9 cellular contexts compared by ENCODE assay signal in genomic region chr1:200150721-200151120, GRCh38.
DNase-seq lines count a peak whose midpoint lies in the region; ATAC-seq and TF ChIP-seq lines count a peak whose summit lies in the region.
"Had no signal": no experiment of that assay in that cellular context is flagged by ENCODE, and none has a peak within 500 bp of the region (broad histone marks: within the 10 kb centered on the region; RNA-seq: fewer than 3 reads in every experiment).

No MANE protein-coding gene starts in this region.

- no peaks in the 10 kb centered on the region for H3K9me3 ChIP-seq in RWPE2 (ENCODE audit: severe bottlenecking)

- TF ChIP-seq CTCF in RWPE2 (IDR thresholded peaks at IDR 0.05; ENCODE audit: poor library complexity, severe bottlenecking), result no peak
- TF ChIP-seq CTCF in kidney epithelial cell (IDR thresholded peaks at IDR 0.05; ENCODE audit: insufficient read depth, low read length, poor library complexity, severe bottlenecking), result no peak

- H3K27me3 ChIP-seq in RWPE2 (ENCODE audit: insufficient read depth, poor library complexity, severe bottlenecking) (no peaks in the 10 kb centered on the region), kidney epithelial cell (ENCODE audit: control insufficient read depth, insufficient read depth, low read length) (no peaks in the 10 kb centered on the region)

- H3K4me1 Mint-ChIP-seq in activated CD8-positive, alpha-beta memory T cell treated with anti-CD3 and anti-CD28 coated beads, Interleukin-2, amount 10 ng/mL, durations not matched to agents 7 days and 5 days, result peaks cover 52% of the 10 kb centered on the region

- no peaks in the 10 kb centered on the region for H3K9me3 Mint-ChIP-seq in activated CD8-positive, alpha-beta memory T cell treated with anti-CD3 and anti-CD28 coated beads, Interleukin-2, amount 10 ng/mL, durations not matched to agents 7 days and 5 days (ENCODE audit: low read depth)
- H3K9me3 Mint-ChIP-seq: activated naive CD4-positive, alpha-beta T cell treated with anti-CD3 and anti-CD28 coated beads, Interleukin-2, amount 50 U/mL, for 72 hours had no signal

- H3K27me3 Mint-ChIP-seq in activated CD8-positive, alpha-beta memory T cell treated with anti-CD3 and anti-CD28 coated beads, Interleukin-2, amount 10 ng/mL, durations not matched to agents 7 days and 5 days, result no peaks in the 10 kb centered on the region

- peak overlapping the region; percentile 14 for H3K27ac Mint-ChIP-seq in activated CD8-positive, alpha-beta memory T cell treated with anti-CD3 and anti-CD28 coated beads, Interleukin-2, amount 10 ng/mL, durations not matched to agents 7 days and 5 days

- H3K4me3 ChIP-seq in RWPE2 (ENCODE audit: severe bottlenecking), result no peak overlapping the region
- H3K4me3 ChIP-seq in kidney epithelial cell (ENCODE audit: low read depth, low read length), result no peak overlapping the region

- peaks cover 6% of the 10 kb centered on the region for H3K36me3 Mint-ChIP-seq in activated CD8-positive, alpha-beta memory T cell treated with anti-CD3 and anti-CD28 coated beads, Interleukin-2, amount 10 ng/mL, durations not matched to agents 7 days and 5 days
- H3K36me3 Mint-ChIP-seq: activated naive CD4-positive, alpha-beta T cell treated with anti-CD3 and anti-CD28 coated beads, Interleukin-2, amount 50 U/mL, for 72 hours had no signal

- H3K4me3 Mint-ChIP-seq in activated CD8-positive, alpha-beta memory T cell treated with anti-CD3 and anti-CD28 coated beads, Interleukin-2, amount 10 ng/mL, durations not matched to agents 7 days and 5 days, result no peak overlapping the region

- H3K36me3 ChIP-seq in RWPE2 (ENCODE audit: low read depth) (no peaks in the 10 kb centered on the region), kidney epithelial cell (ENCODE audit: control insufficient read depth, insufficient read depth, low read length) (no peaks in the 10 kb centered on the region)

- no peak for ATAC-seq in activated CD8-positive, alpha-beta memory T cell treated with anti-CD3 and anti-CD28 coated beads, Interleukin-2, amount 10 ng/mL, durations not matched to agents 7 days and 5 days
- ATAC-seq in HG03039 (IDR thresholded peaks at IDR 0.05; ENCODE audit: unreplicated experiment) (peak; percentile 44), RWPE2 (ENCODE audit: low read depth) (peak; percentile 98), HG02970 (IDR thresholded peaks at IDR 0.05; ENCODE audit: low FRiP score, unreplicated experiment) (no peak)

- CTCF ChIA-PET in activated CD8-positive, alpha-beta memory T cell treated with anti-CD3 and anti-CD28 coated beads, Interleukin-2, amount 10 ng/mL, durations not matched to agents 7 days and 5 days (lab: Charles Lee), result interaction anchor here (1.5 kb wide), 1 partner anchor 11 kb away, joined by 4 read pairs; no protein-coding TSS in a partner anchor

- peak; percentile 44 for DNase-seq in activated CD8-positive, alpha-beta memory T cell treated with anti-CD3 and anti-CD28 coated beads, Interleukin-2, amount 10 ng/mL, durations not matched to agents 7 days and 5 days
- no peak for DNase-seq in activated CD8-positive, alpha-beta memory T cell treated with anti-CD3 and anti-CD28 coated beads, Interleukin-2, amount 50 U/mL, for 4 hours
- DNase-seq in RWPE2 (ENCODE audit: low spot score) (no peak), kidney epithelial cell (ENCODE audit: low read depth) (peak; percentile 83), activated gamma-delta T cell (lab: John Stamatoyannopoulos, UW) (no peak), NCI-H748 (lab: John Stamatoyannopoulos, UW; ENCODE audit: unreplicated experiment) (no peak)

- peaks cover 14% of the 10 kb centered on the region for H3K4me1 ChIP-seq in RWPE2 (ENCODE audit: insufficient read depth, poor library complexity, severe bottlenecking)

- H3K27ac ChIP-seq in RWPE2 (ENCODE audit: poor library complexity, severe bottlenecking), result no peak overlapping the region

Comparison
In these comparisons a context has a peak if more than half of its experiments do, and no peak if none do; other contexts are left out.
1. DNase-seq: peak in activated CD8-positive, alpha-beta memory T cell treated with anti-CD3 and anti-CD28 coated beads, Interleukin-2, amount 10 ng/mL, durations not matched to agents 7 days and 5 days (single experiment) and kidney epithelial cell (single experiment); none in activated CD8-positive, alpha-beta memory T cell treated with anti-CD3 and anti-CD28 coated beads, Interleukin-2, amount 50 U/mL, for 4 hours (single experiment), RWPE2 (single experiment), activated gamma-delta T cell (single experiment) and NCI-H748 (single experiment).
2. ATAC-seq: peak in HG03039 (single experiment) and RWPE2 (single experiment); none in activated CD8-positive, alpha-beta memory T cell treated with anti-CD3 and anti-CD28 coated beads, Interleukin-2, amount 10 ng/mL, durations not matched to agents 7 days and 5 days (single experiment) and HG02970 (single experiment).